Comparison of ENCODE assay signal across 11 cellular contexts in the genomic region with DNA sequence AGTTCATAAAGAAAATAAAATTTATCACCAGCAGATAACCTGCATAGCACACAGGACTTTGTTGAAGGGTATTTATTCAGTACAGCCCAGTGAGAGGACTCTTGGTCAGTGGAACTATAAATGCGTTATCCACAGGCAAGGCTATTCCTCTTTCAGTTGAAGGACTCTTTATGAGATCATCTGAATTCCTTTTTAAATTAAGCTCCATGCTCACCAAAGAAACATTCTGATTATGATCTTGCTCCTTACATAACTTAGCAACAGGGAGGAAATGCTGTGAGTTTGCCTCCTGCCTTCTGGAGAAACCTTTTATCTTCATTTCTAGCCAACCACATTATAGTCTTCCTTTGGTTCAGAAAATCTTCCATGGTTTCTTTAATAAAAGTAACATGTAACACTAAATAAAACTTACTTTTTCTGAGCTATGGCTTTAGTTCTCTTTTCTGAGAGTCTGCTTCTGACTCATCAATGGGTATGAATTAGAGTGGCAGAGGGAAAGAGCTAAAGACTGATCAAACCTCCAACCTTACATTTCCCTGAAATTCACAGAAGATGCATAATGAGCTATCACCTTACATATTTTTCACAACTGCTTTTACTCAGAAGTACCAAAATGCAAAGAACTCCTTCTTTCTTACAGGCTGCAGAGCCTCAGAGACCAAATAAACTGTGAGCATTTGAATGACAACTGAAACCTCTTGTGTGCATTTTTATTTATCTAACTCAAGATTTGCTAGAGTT.
A peak's percentile ranks its signal among the peaks of the same experiment; 100 is the strongest.
DNase-seq lines count a peak whose midpoint lies in the region; ATAC-seq and TF ChIP-seq lines count a peak whose summit lies in the region.
"Had no signal": no experiment of that assay in that cellular context is flagged by ENCODE, and none has a peak within 500 bp of the region (broad histone marks: within the 10 kb centered on the region; RNA-seq: fewer than 3 reads in every experiment).

No MANE protein-coding gene starts in this region.

- H3K27me3 ChIP-seq in CD4-positive, alpha-beta T cell (ENCODE audit: control insufficient read depth, insufficient read depth, low read length), result no peaks in the 10 kb centered on the region
- no peaks in the 10 kb centered on the region for H3K27me3 ChIP-seq in HUES64 (ENCODE audit: insufficient read depth, low read length)
- H3K27me3 ChIP-seq: cardiac muscle cell had no signal

- no peak overlapping the region for H3K27ac ChIP-seq in CD4-positive, alpha-beta T cell (ENCODE audit: low read depth, low read length)
- H3K27ac ChIP-seq in HUES64 (ENCODE audit: low read depth, low read length), result peak overlapping the region; percentile 67
- H3K27ac ChIP-seq: cardiac muscle cell had no signal

- peaks cover 11% of the 10 kb centered on the region for H3K9me3 ChIP-seq in CD4-positive, alpha-beta T cell (ENCODE audit: control insufficient read depth, low read length)
- H3K9me3 ChIP-seq in HUES64 (ENCODE audit: insufficient read depth, low read depth, low read length), result peaks cover 13% of the 10 kb centered on the region

- H3K4me1 ChIP-seq in HUES64 (ENCODE audit: insufficient read depth, low read length), result peaks cover 39% of the 10 kb centered on the region

- H3K4me3 Mint-ChIP-seq in CD4-positive, alpha-beta T cell, result peak overlapping the region; percentile 66
- H3K4me3 Mint-ChIP-seq in chondrocyte (ENCODE audit: unreplicated experiment), result no peak overlapping the region
- H3K4me3 Mint-ChIP-seq: stimulated activated memory B cell treated with anti-CD40 and anti-IgM and Interleukin-4, amounts not matched to agents 10 μg/mL and 1 μg/mL and 100 μg/mL, for 72 hours; T-helper 2 cell treated with Interferon-gamma antibody and Interleukin-4, amounts not matched to agents 5 μg/mL and 100 μg/mL, for 36 hours had no signal

- H3K9me3 Mint-ChIP-seq in CD4-positive, alpha-beta T cell, result peaks cover 5% of the 10 kb centered on the region
- H3K9me3 Mint-ChIP-seq in chondrocyte (ENCODE audit: low read depth), result peaks cover 11% of the 10 kb centered on the region

- 76% methylated on average over 1 of the region's 1 CpG for WGBS in HUES64

- no peak overlapping the region for H3K4me3 ChIP-seq in HUES64 (ENCODE audit: low read length)
- H3K4me3 ChIP-seq: cardiac muscle cell had no signal

- no peak for DNase-seq in CD4-positive, alpha-beta T cell
- no peak for DNase-seq in chondrocyte (ENCODE audit: low spot score)
- peak; percentile 72 for DNase-seq in non-pigmented ciliary epithelial cell (ENCODE audit: low read depth)
- no peak for DNase-seq in NCI-H748 treated with DMSO at 0.1 percent for 48 hours (lab: John Stamatoyannopoulos, UW)
- no peak for DNase-seq in NCI-H2171 (lab: John Stamatoyannopoulos, UW)

- CTCF ChIA-PET in CD4-positive, alpha-beta T cell (lab: Charles Lee), result interaction anchor here (1.0 kb wide), 1 partner anchor 858 kb away, joined by 3 read pairs; no protein-coding TSS in a partner anchor

- peaks cover 3% of the 10 kb centered on the region for H3K36me3 Mint-ChIP-seq in CD4-positive, alpha-beta T cell (ENCODE audit: low read depth)
- H3K36me3 Mint-ChIP-seq in chondrocyte (ENCODE audit: low read depth), result peaks cover 5% of the 10 kb centered on the region
- H3K36me3 Mint-ChIP-seq: stimulated activated memory B cell treated with anti-CD40 and anti-IgM and Interleukin-4, amounts not matched to agents 10 μg/mL and 1 μg/mL and 100 μg/mL, for 72 hours had no signal

- peak; percentile 30 for ATAC-seq in CD4-positive, alpha-beta T cell (ENCODE audit: poor library complexity)
- ATAC-seq in HG03342 (IDR thresholded peaks at IDR 0.05; ENCODE audit: unreplicated experiment) (no peak), HG03175 (IDR thresholded peaks at IDR 0.05; ENCODE audit: unreplicated experiment) (no peak)
- ATAC-seq: stimulated activated memory B cell treated with anti-CD40 and anti-IgM and Interleukin-4, amounts not matched to agents 10 μg/mL and 1 μg/mL and 100 μg/mL, for 72 hours had no signal

- H3K36me3 ChIP-seq in HUES64 (ENCODE audit: insufficient read depth, low read length), result no peaks in the 10 kb centered on the region
- H3K36me3 ChIP-seq: cardiac muscle cell had no signal

- intact Hi-C loops in CD4-positive, alpha-beta T cell (cut with DNase I, micrococcal nuclease), result loop anchor here (5.0 to 10.0 kb wide), 8 partner anchors 116 to 858 kb away; no protein-coding TSS in a partner anchor

- peaks cover 63% of the 10 kb centered on the region for H3K4me1 Mint-ChIP-seq in CD4-positive, alpha-beta T cell (ENCODE audit: low read depth)
- peaks cover 32% of the 10 kb centered on the region for H3K4me1 Mint-ChIP-seq in chondrocyte (ENCODE audit: low read depth)

- peak overlapping the region; percentile 79 for H3K27ac Mint-ChIP-seq in CD4-positive, alpha-beta T cell
- peak overlapping the region; percentile 69 for H3K27ac Mint-ChIP-seq in chondrocyte (ENCODE audit: unreplicated experiment)
- H3K27ac Mint-ChIP-seq: stimulated activated memory B cell treated with anti-CD40 and anti-IgM and Interleukin-4, amounts not matched to agents 10 μg/mL and 1 μg/mL and 100 μg/mL, for 72 hours; T-helper 2 cell treated with Interferon-gamma antibody and Interleukin-4, amounts not matched to agents 5 μg/mL and 100 μg/mL, for 36 hours had no signal

- no peaks in the 10 kb centered on the region for H3K27me3 Mint-ChIP-seq in CD4-positive, alpha-beta T cell
- peaks cover 2% of the 10 kb centered on the region for H3K27me3 Mint-ChIP-seq in chondrocyte (ENCODE audit: low read depth)

- H3K9ac ChIP-seq in HUES64 (ENCODE audit: low read depth, low read length), result no peak overlapping the region

- TF ChIP-seq CTCF in CD4-positive, alpha-beta T cell (IDR thresholded peaks at IDR 0.05), result no peak
- no peak for TF ChIP-seq CTCF in chondrocyte (IDR thresholded peaks at IDR 0.05)

- POLR2A ChIA-PET in CD4-positive, alpha-beta T cell (lab: Charles Lee), result interaction anchor here (0.6 to 2.3 kb wide), 8 partner anchors 8 to 383 kb away, joined by 3 to 12 read pairs (median 4); no protein-coding TSS in a partner anchor
